8 cellular contexts compared by ENCODE assay signal in the genomic region with DNA sequence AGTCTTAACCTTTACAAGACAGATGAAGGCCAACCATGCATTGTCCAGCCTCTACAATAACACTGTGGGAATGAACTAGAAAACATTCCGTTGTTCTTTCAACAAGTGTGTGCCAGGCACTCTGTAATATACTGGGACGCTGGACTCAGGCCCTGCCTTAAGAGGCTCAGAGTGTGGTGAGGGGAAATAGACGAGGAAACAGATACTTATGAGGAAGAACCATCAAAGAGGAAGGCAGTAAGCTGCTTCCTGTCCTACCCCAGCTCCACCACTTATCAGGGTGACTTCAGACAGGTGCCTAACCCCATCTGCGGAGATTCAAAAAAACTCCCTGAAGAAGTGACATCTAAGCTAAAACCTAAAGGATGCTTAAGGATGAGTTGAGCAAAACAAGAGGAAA. TPM values are rescaled to one million over a fixed set of nuclear protein-coding genes. Genes with fewer than 3 reads are reported as not detected.
DNase-seq lines count a peak whose midpoint lies in the region; ATAC-seq, FAIRE-seq and TF ChIP-seq lines count a peak whose summit lies in the region.
"Had no signal": no experiment of that assay in that cellular context is flagged by ENCODE, and none has a peak within 500 bp of the region (broad histone marks: within the 10 kb centered on the region; RNA-seq: fewer than 3 reads in every experiment).

No MANE protein-coding gene starts in this region.

- TF ChIP-seq CTCF in NB4 (IDR thresholded peaks at IDR 0.05; ENCODE audit: low read depth, low read length) = no peak
- no peak for TF ChIP-seq CTCF in neutrophil (IDR thresholded peaks at IDR 0.05)
- TF ChIP-seq CTCF in gastroesophageal sphincter (IDR thresholded peaks at IDR 0.05) = no peak

- DNase-seq in GM12891 (ENCODE audit: insufficient read length, low spot score) (no peak), NB4 (ENCODE audit: low read depth) (peak; percentile 51), putamen (ENCODE audit: low spot score) (no peak), NCI-H510A treated with DMSO at 0.1 percent for 48 hours (lab: John Stamatoyannopoulos, UW) (no peak)
- DNase-seq in activated naive CD8-positive, alpha-beta T cell treated with anti-CD3 and anti-CD28 coated beads, Interleukin-2, amount 10 ng/mL, durations not matched to agents 7 days and 5 days = no peak
- DNase-seq: stimulated activated CD4-positive, alpha-beta T cell treated with anti-CD3 and anti-CD28 coated beads, Interleukin-12 subunit alpha, Interleukin-12 subunit beta, amount 100 ng/mL, for 4 hours had no signal

- H3K36me3 ChIP-seq in neutrophil (peaks cover 1% of the 10 kb centered on the region), gastroesophageal sphincter (peaks cover 0 to 16% of the 10 kb centered on the region in 2 donors)

- H3K4me3 ChIP-seq in NB4 (ENCODE audit: low read depth, low read length) (no peak overlapping the region), neutrophil (ENCODE audit: low read depth in 1 of 2, low read length in 1 of 2) (peak overlapping the region; percentile 6 to 31), gastroesophageal sphincter (no peak overlapping the region)

- peak overlapping the region; percentile 89 for H3K27ac ChIP-seq in neutrophil
- no peak overlapping the region for H3K27ac ChIP-seq in gastroesophageal sphincter

- peaks cover 50% of the 10 kb centered on the region for H3K4me1 Mint-ChIP-seq in activated naive CD8-positive, alpha-beta T cell treated with anti-CD3 and anti-CD28 coated beads, Interleukin-2, amount 10 ng/mL, durations not matched to agents 7 days and 5 days

- H3K4me1 ChIP-seq in neutrophil (ENCODE audit: control insufficient read depth in 1 of 2, insufficient read depth in 1 of 2, low read depth in 1 of 2, low read length in 1 of 2) (peaks cover 46 to 47% of the 10 kb centered on the region in 2 experiments), gastroesophageal sphincter (peaks cover 0 to 43% (median 19%) of the 10 kb centered on the region in 3 donors)

- peaks cover 2% of the 10 kb centered on the region for H3K27me3 Mint-ChIP-seq in activated naive CD8-positive, alpha-beta T cell treated with anti-CD3 and anti-CD28 coated beads, Interleukin-2, amount 10 ng/mL, durations not matched to agents 7 days and 5 days

- H3K27me3 ChIP-seq in neutrophil (no peaks in the 10 kb centered on the region), gastroesophageal sphincter (no peaks in the 10 kb centered on the region)

- peak overlapping the region; percentile 90 for H3K27ac Mint-ChIP-seq in activated naive CD8-positive, alpha-beta T cell treated with anti-CD3 and anti-CD28 coated beads, Interleukin-2, amount 10 ng/mL, durations not matched to agents 7 days and 5 days

- ATAC-seq in activated naive CD8-positive, alpha-beta T cell treated with anti-CD3 and anti-CD28 coated beads, Interleukin-2, amount 10 ng/mL, durations not matched to agents 7 days and 5 days (ENCODE audit: low read depth) = peak; percentile 62
- ATAC-seq in gastroesophageal sphincter = no peak

- no peaks in the 10 kb centered on the region for H3K9me3 Mint-ChIP-seq in activated naive CD8-positive, alpha-beta T cell treated with anti-CD3 and anti-CD28 coated beads, Interleukin-2, amount 10 ng/mL, durations not matched to agents 7 days and 5 days

- H3K9me3 ChIP-seq in neutrophil (no peaks in the 10 kb centered on the region), gastroesophageal sphincter (no peaks in the 10 kb centered on the region)

- WGBS in gastroesophageal sphincter (ENCODE audit: low coverage in 1 of 2), 2 donors = 43 to 51% methylated on average over 4 of the region's 4 CpGs

- TF ChIP-seq EP300 in gastroesophageal sphincter (IDR thresholded peaks at IDR 0.05) = no peak

- peak overlapping the region; percentile 63 for H3K4me3 Mint-ChIP-seq in activated naive CD8-positive, alpha-beta T cell treated with anti-CD3 and anti-CD28 coated beads, Interleukin-2, amount 10 ng/mL, durations not matched to agents 7 days and 5 days

- H3K36me3 Mint-ChIP-seq in activated naive CD8-positive, alpha-beta T cell treated with anti-CD3 and anti-CD28 coated beads, Interleukin-2, amount 10 ng/mL, durations not matched to agents 7 days and 5 days = no peaks in the 10 kb centered on the region

- peak; percentile 62 for FAIRE-seq in GM12891 (lab: Jason Lieb, UNC)

- TF ChIP-seq POLR2A in GM12891 (IDR thresholded peaks at IDR 0.05; ENCODE audit: low read depth, low read length) = no peak
- no peak for TF ChIP-seq POLR2A in NB4 (IDR thresholded peaks at IDR 0.05; ENCODE audit: extremely low read depth, insufficient read length)
- TF ChIP-seq POLR2A in gastroesophageal sphincter (IDR thresholded peaks at IDR 0.05) = no peak

- POLR2A ChIA-PET in activated naive CD8-positive, alpha-beta T cell treated with anti-CD3 and anti-CD28 coated beads, Interleukin-2, amount 10 ng/mL, durations not matched to agents 7 days and 5 days (lab: Charles Lee) = interaction anchor here (0.9 to 2.5 kb wide), 6 partner anchors 10 to 133 kb away, joined by 3 to 24 read pairs (median 4); a partner anchor contains a TSS

TF ChIP-seq in GM12891, 5 proteins besides CTCF, POLR2A, EP300 and RAD21:
- TF ChIP-seq TAF1 (IDR thresholded peaks at IDR 0.05; ENCODE audit: low read depth, low read length) = no peak
- TF ChIP-seq SPI1 (IDR thresholded peaks at IDR 0.05; ENCODE audit: low read depth, low read length) = 0 out of 2 replicates have a peak, but pooled peaks have one; percentile 10
- no peak for TF ChIP-seq PAX5 (IDR thresholded peaks at IDR 0.05; ENCODE audit: insufficient read depth, low read length, severe bottlenecking)
- no peak for TF ChIP-seq POLR2AphosphoS5 (IDR thresholded peaks at IDR 0.05; ENCODE audit: low read depth, low read length)
- no peak for TF ChIP-seq POU2F2 (IDR thresholded peaks at IDR 0.05; ENCODE audit: low read depth, low read length)

RNA-seq across cellular contexts. Expression of a gene that starts 8.9 kb away (rescaled TPM):
- 33.9 TPM for polyA plus RNA-seq in GM12891 (2012; ENCODE audit: low read depth, missing spikeins)
- 10 to 100 TPM; 54.7 to 55.1 TPM for total RNA-seq in activated naive CD8-positive, alpha-beta T cell treated with anti-CD3 and anti-CD28 coated beads, Interleukin-2, amount 10 ng/mL, durations not matched to agents 7 days and 5 days
- total RNA-seq in gastroesophageal sphincter = 100 to 1,000 TPM in 3 of 4 donors, 10 to 100 TPM in 1; 96.7 to 171 (median 131) TPM

Comparison
In these comparisons a context has a peak if more than half of its experiments do, and no peak if none do; other contexts are left out.
1. H3K4me3 ChIP-seq: peak in neutrophil (2 of 2); none in NB4 (single experiment) and gastroesophageal sphincter (0 of 2).